ENCODE assay signal across 9 cellular contexts in genomic region chr1:16981269-16981849, GRCh38. TPM values are rescaled to one million over a fixed set of nuclear protein-coding genes. Genes with fewer than 3 reads are reported as not detected.
DNase-seq lines count a peak whose midpoint lies in the region; ATAC-seq and TF ChIP-seq lines count a peak whose summit lies in the region.
"Had no signal": no experiment of that assay in that cellular context is flagged by ENCODE, and none has a peak within 500 bp of the region (broad histone marks: within the 10 kb centered on the region; RNA-seq: fewer than 3 reads in every experiment).

No MANE protein-coding gene starts in this region.

- no peak for DNase-seq in CD8-positive, alpha-beta T cell
- DNase-seq in NCI-H226 (peak; percentile 88), dermis blood vessel endothelial cell (peak; percentile 69), neural crest cell (ENCODE audit: low read depth, low spot score) (no peak), anterior cingulate cortex (lab: John Stamatoyannopoulos, UW) (no peak), HuH-7.5 (ENCODE audit: low spot score) (no peak), KG1 (lab: John Stamatoyannopoulos, UW) (no peak), GM20000 (ENCODE audit: low spot score) (no peak)

- H3K4me1 Mint-ChIP-seq in CD8-positive, alpha-beta T cell (ENCODE audit: low read depth), result peaks cover 6% of the 10 kb centered on the region
- peaks cover 30% of the 10 kb centered on the region for H3K4me1 Mint-ChIP-seq in neural crest cell

- H3K27me3 Mint-ChIP-seq in CD8-positive, alpha-beta T cell (ENCODE audit: low read depth), result peaks cover 18% of the 10 kb centered on the region
- H3K27me3 Mint-ChIP-seq in neural crest cell (ENCODE audit: low read depth), result peaks cover 8% of the 10 kb centered on the region

- H3K9me3 ChIP-seq in CD8-positive, alpha-beta T cell (ENCODE audit: low read length), result no peaks in the 10 kb centered on the region

- no peak overlapping the region for H3K4me3 ChIP-seq in CD8-positive, alpha-beta T cell (ENCODE audit: low read depth, low read length)

- H3K27me3 ChIP-seq in CD8-positive, alpha-beta T cell (ENCODE audit: insufficient read depth, low read length), result peaks cover 6% of the 10 kb centered on the region

- POLR2A ChIA-PET in CD8-positive, alpha-beta T cell (lab: Charles Lee), result no interaction called here

- peaks cover 8% of the 10 kb centered on the region for H3K36me3 Mint-ChIP-seq in CD8-positive, alpha-beta T cell
- H3K36me3 Mint-ChIP-seq in neural crest cell (ENCODE audit: low read depth), result no peaks in the 10 kb centered on the region

- intact Hi-C loops in CD8-positive, alpha-beta T cell (cut with DNase I, micrococcal nuclease), result no loop called here

- no peaks in the 10 kb centered on the region for H3K36me3 ChIP-seq in CD8-positive, alpha-beta T cell (ENCODE audit: insufficient read depth, low read length)

- ATAC-seq in CD8-positive, alpha-beta T cell, result no peak
- ATAC-seq: sciatic nerve had no signal

- H3K4me3 Mint-ChIP-seq in CD8-positive, alpha-beta T cell, result peak overlapping the region; percentile 65
- peak overlapping the region; percentile 90 for H3K4me3 Mint-ChIP-seq in neural crest cell

- H3K9me3 Mint-ChIP-seq in CD8-positive, alpha-beta T cell, result no peaks in the 10 kb centered on the region
- H3K9me3 Mint-ChIP-seq in neural crest cell, result no peaks in the 10 kb centered on the region

- no peaks in the 10 kb centered on the region for H3K4me1 ChIP-seq in CD8-positive, alpha-beta T cell (ENCODE audit: insufficient read depth, low read length)

- H3K27ac ChIP-seq in CD8-positive, alpha-beta T cell (ENCODE audit: low read depth, low read length), result no peak overlapping the region

- TF ChIP-seq CTCF in CD8-positive, alpha-beta T cell (IDR thresholded peaks at IDR 0.05), result no peak
- TF ChIP-seq CTCF in neural crest cell (conservative IDR thresholded peaks at IDR 0.05) (no peak), GM20000 (IDR thresholded peaks at IDR 0.05; ENCODE audit: extremely low read depth, missing control alignments) (no peak)

- CTCF ChIA-PET in CD8-positive, alpha-beta T cell (lab: Charles Lee), result no interaction called here

- H3K27ac Mint-ChIP-seq in CD8-positive, alpha-beta T cell, result no peak overlapping the region
- peak overlapping the region; percentile 92 for H3K27ac Mint-ChIP-seq in neural crest cell (ENCODE audit: unreplicated experiment)

RNA-seq across cellular contexts. Expression of gene MFAP2, which starts 0.9 kb away (rescaled TPM):
- not detected for total RNA-seq in CD8-positive, alpha-beta T cell
- total RNA-seq in dermis blood vessel endothelial cell (8.9 and 24.5 TPM in 2 replicates), neural crest cell (81.6 and 83.4 TPM in 2 replicates)

RNA-seq across cellular contexts. Expression of gene ATP13A2, which starts 30.4 kb away (rescaled TPM):
- 10 to 100 TPM; 23.4 to 24.2 TPM for total RNA-seq in CD8-positive, alpha-beta T cell
- 72.3 and 102 TPM in 2 replicates for total RNA-seq in dermis blood vessel endothelial cell
- 53.9 and 59.0 TPM in 2 replicates for total RNA-seq in neural crest cell

RNA-seq across cellular contexts. Expression of gene CROCC, which starts 59.6 kb away (rescaled TPM):
- 10 to 100 TPM; 51.2 to 54.0 TPM for total RNA-seq in CD8-positive, alpha-beta T cell
- 19.7 and 20.6 TPM in 2 replicates for total RNA-seq in dermis blood vessel endothelial cell
- 52.6 and 54.1 TPM in 2 replicates for total RNA-seq in neural crest cell

Comparison
In these comparisons a context has a peak if more than half of its experiments do, and no peak if none do; other contexts are left out.
1. DNase-seq: peak in NCI-H226 (single experiment) and dermis blood vessel endothelial cell (single experiment); none in CD8-positive, alpha-beta T cell (0 of 7), neural crest cell (single experiment), anterior cingulate cortex (0 of 58), HuH-7.5 (single experiment), KG1 (single experiment) and GM20000 (single experiment).